Comparison of ENCODE assay signal across 8 cellular contexts in genomic region chr19:3036119-3036794, GRCh38. TPM values are rescaled to one million over a fixed set of nuclear protein-coding genes. Genes with fewer than 3 reads are reported as not detected.
DNase-seq lines count a peak whose midpoint lies in the region; TF ChIP-seq lines count a peak whose summit lies in the region.

No MANE protein-coding gene starts in this region.

- no peak overlapping the region for H3K9ac ChIP-seq in trophoblast cell (ENCODE audit: low read length)

- H3K4me1 ChIP-seq in trophoblast cell (ENCODE audit: control insufficient read depth in 1 of 2, insufficient read depth in 2 of 2, low read length in 2 of 2) (peaks cover 15 to 19% of the 10 kb centered on the region in 2 experiments), tibial nerve (peaks cover 0 to 34% (median 13%) of the 10 kb centered on the region in 4 donors)

- peak overlapping the region; percentile 28 for H3K14ac ChIP-seq in trophoblast cell (ENCODE audit: low read length)

- H3K9me3 ChIP-seq in trophoblast cell (ENCODE audit: insufficient read depth, low read depth, low read length): no peaks in the 10 kb centered on the region
- no peaks in the 10 kb centered on the region for H3K9me3 ChIP-seq in tibial nerve

- H2BK120ac ChIP-seq in trophoblast cell (ENCODE audit: insufficient read depth, low read length, poor library complexity): peak overlapping the region; percentile 39

- peaks cover 12% of the 10 kb centered on the region for H3K79me1 ChIP-seq in trophoblast cell (ENCODE audit: low read length)

- intact Hi-C loops in cardiac septum (cut with DNase I): loop anchor here (1.0 to 2.0 kb wide), 2 partner anchors 25 to 60 kb away; no protein-coding TSS in a partner anchor

- H2BK5ac ChIP-seq in trophoblast cell (ENCODE audit: low read depth, low read length, poor library complexity): peak overlapping the region; percentile 62

- no peak overlapping the region for H3K4ac ChIP-seq in trophoblast cell (ENCODE audit: low read depth, low read length)

- peak overlapping the region; percentile 57 for H4K91ac ChIP-seq in trophoblast cell (ENCODE audit: low read depth, low read length)

- H3K27ac ChIP-seq in adipose tissue (ENCODE audit: low read depth, low read length) (peak overlapping the region; percentile 49), trophoblast cell (ENCODE audit: low read depth, low read length) (peak overlapping the region; percentile 37), tibial nerve (peak overlapping the region; percentile 89 to 98 (median 94))

- WGBS in adipose tissue, 3 donors: 0 to 1% (median 0%) methylated on average over 37 to 42 of the region's 42 CpGs
- WGBS in trophoblast cell (ENCODE audit: extremely low coverage, insufficient coverage, insufficient read length): no CpG with 5 or more reads among the region's 42 CpGs
- WGBS in tibial nerve, 2 donors: 0% methylated on average over 13 to 27 of the region's 42 CpGs

- TF ChIP-seq POLR2A in tibial nerve (IDR thresholded peaks at IDR 0.05): peak in 1 of 2 donors; percentile 13

- H4K12ac ChIP-seq in trophoblast cell (ENCODE audit: low read depth, low read length): no peak overlapping the region

- POLR2A ChIA-PET in HEK293T (lab: Yijun Ruan, JAX): interaction anchor here (0.7 to 3.0 kb wide), 25 partner anchors 9 to 437 kb away, joined by 3 to 19 read pairs (median 5); partner anchors contain the start of genes TLE5 and TLE6

- H3K79me2 ChIP-seq in trophoblast cell (ENCODE audit: control insufficient read depth, insufficient read depth, low read length, poor library complexity): no peaks in the 10 kb centered on the region

- no peak overlapping the region for H3K23ac ChIP-seq in trophoblast cell (ENCODE audit: low read length)

- H3K18ac ChIP-seq in trophoblast cell (ENCODE audit: low read length): peak overlapping the region; percentile 46

- H2AFZ ChIP-seq in trophoblast cell (ENCODE audit: insufficient read depth, low read length, poor library complexity): peak overlapping the region; percentile 85

- DNase-seq in DMS79 (lab: John Stamatoyannopoulos, UW) (peak; percentile 79), HEK293T (ENCODE audit: extremely low spot score) (peak; percentile 92), NCI-H1417 (lab: John Stamatoyannopoulos, UW) (peak; percentile 94 to 98 (median 97)), SW480 (ENCODE audit: low spot score) (peak; percentile 86), cardiac septum (ENCODE audit: low spot score) (peak; percentile 95), trophoblast cell (peak; percentile 86 to 90), tibial nerve (ENCODE audit: low spot score in 2 of 2) (peak; percentile 86 to 94)

- H2BK12ac ChIP-seq in trophoblast cell (ENCODE audit: low read length): peak overlapping the region; percentile 42

- peak; percentile 53 to 81 for TF ChIP-seq EP300 in tibial nerve (IDR thresholded peaks at IDR 0.05)

- no peak overlapping the region for H2AK5ac ChIP-seq in trophoblast cell (ENCODE audit: low read length)

- no peak for TF ChIP-seq CTCF in tibial nerve (IDR thresholded peaks at IDR 0.05)

- peak overlapping the region; percentile 68 for H3K4me3 ChIP-seq in trophoblast cell (ENCODE audit: low read depth, low read length)
- H3K4me3 ChIP-seq in tibial nerve: peak overlapping the region; percentile 41 to 64 (median 52)

- H3K36me3 ChIP-seq in trophoblast cell (ENCODE audit: control insufficient read depth in 1 of 2, insufficient read depth in 2 of 2, low read length in 2 of 2) (no peaks in the 10 kb centered on the region), tibial nerve (no peaks in the 10 kb centered on the region)

- H3K4me2 ChIP-seq in trophoblast cell (ENCODE audit: low read length): peak overlapping the region; percentile 62

- peak overlapping the region; percentile 80 for H4K8ac ChIP-seq in trophoblast cell (ENCODE audit: low read depth, low read length)

- CTCF ChIA-PET in HEK293T (lab: Yijun Ruan, JAX): interaction anchor here (1.1 to 1.7 kb wide), 7 partner anchors 10 to 86 kb away, joined by 3 to 13 read pairs (median 4); no protein-coding TSS in a partner anchor

- peaks cover 4% of the 10 kb centered on the region for H3K27me3 ChIP-seq in trophoblast cell (ENCODE audit: insufficient read depth, low read length)
- no peaks in the 10 kb centered on the region for H3K27me3 ChIP-seq in tibial nerve

TF ChIP-seq in HEK293T, 16 proteins besides CTCF, POLR2A, EP300 and RAD21:
- no peak for TF ChIP-seq TARDBP (IDR thresholded peaks at IDR 0.05)
- TF ChIP-seq FOXM1 (IDR thresholded peaks at IDR 0.05; ENCODE audit: borderline replicate concordance): peak; percentile 83; the same call in 1 of the 2 replicates
- TF ChIP-seq HDGF (IDR thresholded peaks at IDR 0.05; ENCODE audit: borderline replicate concordance): no peak
- TF ChIP-seq CTBP1 (IDR thresholded peaks at IDR 0.05; ENCODE audit: borderline replicate concordance): no peak
- no peak for TF ChIP-seq L3MBTL2 (conservative IDR thresholded peaks at IDR 0.05)
- no peak for TF ChIP-seq NFRKB (IDR thresholded peaks at IDR 0.05)
- no peak for TF ChIP-seq ARNT (IDR thresholded peaks at IDR 0.05)
- peak; percentile 98 for TF ChIP-seq PKNOX1 (IDR thresholded peaks at IDR 0.05)
- TF ChIP-seq SP1 (IDR thresholded peaks at IDR 0.05): no peak
- TF ChIP-seq SUZ12 (IDR thresholded peaks at IDR 0.05): no peak
- no peak for TF ChIP-seq FOXK2 (IDR thresholded peaks at IDR 0.05)
- TF ChIP-seq ELF4 (IDR thresholded peaks at IDR 0.05): no peak
- no peak for TF ChIP-seq FOXA1 (IDR thresholded peaks at IDR 0.05)
- TF ChIP-seq ZNF384 (IDR thresholded peaks at IDR 0.05): no peak
- no peak for TF ChIP-seq LEF1 (IDR thresholded peaks at IDR 0.05; ENCODE audit: borderline replicate concordance)
- no peak for TF ChIP-seq BHLHE40 (IDR thresholded peaks at IDR 0.05; ENCODE audit: borderline replicate concordance)

RNA-seq across cellular contexts. Expression of gene TLE2, which starts 7.2 kb away (rescaled TPM):
- polyA plus RNA-seq in adipose tissue: 10 to 100 TPM; 21.1 to 53.6 (median 25.2) TPM
- 48.0 TPM for total RNA-seq in cardiac septum
- polyA plus RNA-seq in trophoblast cell (2013): 1.2 and 1.4 TPM in 2 replicates
- 100 to 1,000 TPM in 3 of 4 donors, 10 to 100 TPM in 1; 87.5 to 184 (median 122) TPM for total RNA-seq in tibial nerve

RNA-seq across cellular contexts. Expression of gene TLE5, which starts 26.0 kb away (rescaled TPM):
- 100 to 1,000 TPM; 266 to 554 (median 286) TPM for polyA plus RNA-seq in adipose tissue
- 804 TPM for total RNA-seq in cardiac septum
- polyA plus RNA-seq in trophoblast cell (2013): 183 and 188 TPM in 2 replicates
- 1,000 to 10,000 TPM in 1 of 4 donors, 100 to 1,000 TPM in 3; 449 to 1,111 (median 479) TPM for total RNA-seq in tibial nerve

RNA-seq across cellular contexts. Expression of gene GNA11, which starts 57.9 kb away (rescaled TPM):
- 10 to 100 TPM; 20.5 to 38.1 (median 36.8) TPM for polyA plus RNA-seq in adipose tissue
- total RNA-seq in cardiac septum: 60.9 TPM
- polyA plus RNA-seq in trophoblast cell (2013): 41.4 and 43.4 TPM in 2 replicates
- total RNA-seq in tibial nerve: 100 to 1,000 TPM in 3 of 4 donors, 10 to 100 TPM in 1; 65.1 to 114 (median 107) TPM

RNA-seq across cellular contexts. Expression of gene TLE6, which starts 58.9 kb away (rescaled TPM):
- polyA plus RNA-seq in adipose tissue: 1 to 10 TPM in 2 of 3 donors, under 1 TPM in 1; 0.77 to 2.2 (median 1.8) TPM
- total RNA-seq in cardiac septum: 1.0 TPM
- polyA plus RNA-seq in trophoblast cell (2013): 0.21 and 0.58 TPM in 2 replicates
- 10 to 100 TPM in 1 of 4 donors, 1 to 10 TPM in 1, under 1 TPM in 2; 0.44 to 13.5 (median 2.7) TPM for total RNA-seq in tibial nerve

Comparison
In these comparisons a context has a peak if more than half of its experiments do, and no peak if none do; other contexts are left out.
1. Peak in every context shown above with its lines: DNase-seq, H3K4me3 ChIP-seq and H3K27ac ChIP-seq.
2. H3K27ac ChIP-seq: peak in every context shown above with its lines; median percentile 94 in tibial nerve; 49 in adipose tissue; 37 in trophoblast cell.